ENCODE assay signal across 8 cellular contexts in the genomic region with DNA sequence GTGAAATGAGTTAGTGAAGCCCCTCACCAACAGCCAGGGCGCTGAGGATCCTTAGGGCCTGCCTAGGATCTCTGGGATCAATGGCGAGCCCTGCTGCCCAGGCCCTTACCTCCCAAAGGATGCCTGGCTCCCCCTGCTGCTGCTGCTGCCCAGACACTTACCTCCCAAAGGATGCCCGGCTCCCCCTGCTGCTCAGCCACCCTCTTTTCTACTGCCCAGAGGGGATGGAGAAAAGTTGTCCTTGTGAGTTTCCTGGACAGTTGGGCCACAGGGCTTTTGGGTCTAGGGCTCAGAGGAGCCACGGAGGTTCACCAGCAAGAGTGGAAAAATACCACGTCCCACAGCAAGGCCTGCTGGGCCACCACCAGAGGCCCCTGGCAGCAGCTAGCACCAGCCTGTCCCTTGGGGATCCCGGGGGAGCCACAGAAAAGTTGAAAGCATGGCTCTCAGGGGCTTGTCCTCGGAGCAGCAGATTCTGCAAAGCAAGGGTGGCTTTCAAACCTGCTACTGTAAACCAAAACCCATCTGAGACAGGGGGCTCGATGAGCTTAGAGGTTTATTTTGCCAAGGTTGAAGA. TPM values are rescaled to one million over a fixed set of nuclear protein-coding genes. Genes with fewer than 3 reads are reported as not detected.
DNase-seq lines count a peak whose midpoint lies in the region; ATAC-seq, FAIRE-seq and TF ChIP-seq lines count a peak whose summit lies in the region.

No MANE protein-coding gene starts in this region.

- no peak for TF ChIP-seq EP300 in GM12878 (IDR thresholded peaks at IDR 0.05; ENCODE audit: borderline replicate concordance in 1 of 2, control insufficient read depth in 1 of 2, low read depth in 2 of 2, low read length in 2 of 2)

- TF ChIP-seq POLR2A in GM12878 (IDR thresholded peaks at IDR 0.05; ENCODE audit: low read depth, low read length): no peak
- no peak for TF ChIP-seq POLR2A in GM12892 (IDR thresholded peaks at IDR 0.05; ENCODE audit: low read depth, low read length)

- H3K9me3 Mint-ChIP-seq in H9: no peaks in the 10 kb centered on the region

- no peak overlapping the region for H3K56ac ChIP-seq in H9 (ENCODE audit: insufficient read length, low read depth, low read length)

- H3K23ac ChIP-seq in H9 (ENCODE audit: insufficient read length, low read depth, low read length): no peak overlapping the region

- H2AK5ac ChIP-seq in H9 (ENCODE audit: insufficient read length, low read length): no peak overlapping the region

- H2BK12ac ChIP-seq in H9 (ENCODE audit: insufficient read length, low read depth, low read length): no peak overlapping the region

- no peak overlapping the region for H3K9ac ChIP-seq in H9 (ENCODE audit: extremely low read depth, insufficient read length, low read length)
- H3K9ac ChIP-seq in GM12878 (ENCODE audit: control insufficient read depth, insufficient read depth, low read length): no peak overlapping the region

- H3K4me3 ChIP-seq in GM12878: no peak overlapping the region

- RAD21 ChIA-PET in GM12878 (lab: Charles Lee; ENCODE audit: unreplicated experiment): interaction anchor here (0.5 to 2.5 kb wide), 5 partner anchors 30 to 258 kb away, joined by 3 to 11 read pairs (median 4); no protein-coding TSS in a partner anchor

- H3K27ac ChIP-seq in H9 (ENCODE audit: insufficient read length, low read depth, low read length) (no peak overlapping the region), GM12878 (ENCODE audit: control insufficient read depth, insufficient read depth) (no peak overlapping the region)

- no peak overlapping the region for H2BK120ac ChIP-seq in H9 (ENCODE audit: low read depth, low read length, poor library complexity, severe bottlenecking)

- H3K23me2 ChIP-seq in H9 (ENCODE audit: insufficient read length, low read depth, low read length, poor library complexity, severe bottlenecking): no peaks in the 10 kb centered on the region

- no peak overlapping the region for H4K91ac ChIP-seq in H9 (ENCODE audit: insufficient read length, low read depth, low read length)

- peaks cover 23 to 69% (median 42%) of the 10 kb centered on the region in 3 experiments; a peak in 6 of 7 replicates for H3K36me3 Mint-ChIP-seq in H9 (ENCODE audit: insufficient read depth in 1 of 3, low read depth in 3 of 3)

- no peak overlapping the region for H4K5ac ChIP-seq in H9 (ENCODE audit: insufficient read length, low read depth, low read length)

- peaks cover 4 to 9% of the 10 kb centered on the region in 2 experiments; a peak in 3 of 4 replicates for H3K36me3 ChIP-seq in GM12878 (ENCODE audit: control insufficient read depth in 2 of 2, insufficient read depth in 2 of 2, low read length in 1 of 2)

- no peak overlapping the region for H2BK5ac ChIP-seq in H9 (ENCODE audit: insufficient read length, low read length)

- peak; percentile 85 for ATAC-seq in GM12878

- CTCF ChIA-PET in GM12878 (lab: Yijun Ruan, JAX): interaction anchor here (0.7 to 3.1 kb wide), 23 partner anchors 12 to 565 kb away, joined by 3 to 17 read pairs (median 5); partner anchors contain the start of gene SLC6A6

- H3K4ac ChIP-seq in H9 (ENCODE audit: low read depth, low read length): no peak overlapping the region

- intact Hi-C loops in GM12878 (cut with micrococcal nuclease; ENCODE audit: unreplicated experiment): no loop called here

- peaks cover 3% of the 10 kb centered on the region; the same call in 1 of the 2 replicates for H3K4me1 ChIP-seq in H9 (ENCODE audit: insufficient read depth, low read length)
- no peaks in the 10 kb centered on the region for H3K4me1 ChIP-seq in GM12878 (ENCODE audit: control insufficient read depth, insufficient read depth, low read length)

- H3K14ac ChIP-seq in H9 (ENCODE audit: insufficient read depth, low read length): no peak overlapping the region

- H3K27ac Mint-ChIP-seq in H9: no peak overlapping the region; a peak in 2 of 7 replicates

- WGBS in H9 (ENCODE audit: extremely low coverage, insufficient read length, low lambda C conversion rate): no CpG with 5 or more reads among the region's 8 CpGs
- WGBS in GM12878 (ENCODE audit: insufficient coverage, insufficient replicate concordance, low lambda C conversion rate, missing lambda C conversion rate): 45% methylated on average over 8 of the region's 8 CpGs

- no peaks in the 10 kb centered on the region for H4K20me1 ChIP-seq in H9 (ENCODE audit: control insufficient read depth, insufficient read depth, insufficient read length)
- H4K20me1 ChIP-seq in GM12878 (ENCODE audit: control insufficient read depth, insufficient read depth): no peaks in the 10 kb centered on the region

- peak; percentile 23 for DNase-seq in DMS153 (lab: John Stamatoyannopoulos, UW)
- peak; percentile 70 for DNase-seq in H9
- peak; percentile 47 for DNase-seq in RPMI7951 (ENCODE audit: low read depth)
- no peak for DNase-seq in GM12878 (ENCODE audit: low read depth, low spot score)
- DNase-seq in iPS-NIHi7 (ENCODE audit: extremely low spot score): peak; percentile 81
- DNase-seq in stimulated activated CD8-positive, alpha-beta memory T cell treated with anti-CD3 and anti-CD28 coated beads, Interleukin-12 subunit alpha, Interleukin-12 subunit beta, amount 100 ng/mL, for 1 hour (ENCODE audit: low read depth): peak; percentile 29
- DNase-seq in GM12892 (ENCODE audit: insufficient read length): no peak
- no peak for DNase-seq in NCI-H2107 (lab: John Stamatoyannopoulos, UW)

- H3K27me3 ChIP-seq in H9 (ENCODE audit: insufficient read depth, low read length) (no peaks in the 10 kb centered on the region), GM12878 (replicated peaks in 1 of 2; ENCODE audit: control insufficient read depth in 2 of 2, insufficient read depth in 2 of 2, low read length in 1 of 2) (no peaks in the 10 kb centered on the region)

- SMC1A ChIA-PET in GM12878 (lab: Charles Lee; ENCODE audit: uncharacterized antibody, unreplicated experiment): interaction anchor here (0.6 to 2.6 kb wide), 16 partner anchors 28 to 292 kb away, joined by 3 to 18 read pairs (median 4); partner anchors contain the start of gene SLC6A6

- H4K8ac ChIP-seq in H9 (replicated peaks; ENCODE audit: insufficient read length, low read depth, low read length): no peak overlapping the region

- TF ChIP-seq CTCF in H9 (conservative IDR thresholded peaks at IDR 0.05) (peak; percentile 69), GM12878 (IDR thresholded peaks at IDR 0.05 in 2 of 3, conservative IDR thresholded peaks at IDR 0.05 in 1 of 3; ENCODE audit: control insufficient read depth in 2 of 3, extremely low read depth in 1 of 3, insufficient read depth in 1 of 3, low read depth in 3 of 3, low read length in 3 of 3) (peak; percentile 65 to 96 (median 70); a peak in 5 of 6 replicates)

- no peaks in the 10 kb centered on the region for H3K27me3 Mint-ChIP-seq in H9 (ENCODE audit: low read depth)

- H3K4me2 ChIP-seq in H9 (ENCODE audit: insufficient read depth, insufficient read length, low read length): no peak overlapping the region
- no peak overlapping the region for H3K4me2 ChIP-seq in GM12878 (ENCODE audit: control insufficient read depth, insufficient read depth)

- POLR2A ChIA-PET in GM12878 (lab: Charles Lee): interaction anchor here (0.8 kb wide), 1 partner anchor 28 kb away, joined by 4 read pairs; no protein-coding TSS in a partner anchor

- no TSS peak for BruUV-seq in GM12878 (replicated peaks; lab: Mats Ljungman, UMichigan)

- H2BK15ac ChIP-seq in H9 (ENCODE audit: low read depth, low read length): no peak overlapping the region

- H2AFZ ChIP-seq in H9 (ENCODE audit: low read length) (no peak overlapping the region), GM12878 (ENCODE audit: control insufficient read depth, low read depth, low read length) (no peak overlapping the region)

- FAIRE-seq in GM12878 (lab: Jason Lieb, UNC) (no peak), GM12892 (lab: Jason Lieb, UNC) (no peak)

- H2BK20ac ChIP-seq in H9 (ENCODE audit: low read depth, low read length, poor library complexity, severe bottlenecking): no peak overlapping the region

- no peak overlapping the region for H3K4me3 Mint-ChIP-seq in H9

- H3K79me1 ChIP-seq in H9 (ENCODE audit: insufficient read depth, low read depth, low read length, poor library complexity, severe bottlenecking): no peaks in the 10 kb centered on the region

- H3K9me3 ChIP-seq in H9 (ENCODE audit: control insufficient read depth, low read depth, low read length) (no peaks in the 10 kb centered on the region), GM12878 (replicated peaks; ENCODE audit: control insufficient read depth, insufficient read depth, low read length) (no peaks in the 10 kb centered on the region)

- in situ Hi-C loops in GM12878 (cut with MboI): loop anchor here (5.0 kb wide), 2 partner anchors 200 to 565 kb away; no protein-coding TSS in a partner anchor

- H3K18ac ChIP-seq in H9 (ENCODE audit: insufficient read length, low read depth, low read length): no peak overlapping the region

- peak; percentile 87 for TF ChIP-seq RAD21 in GM12878 (IDR thresholded peaks at IDR 0.05; ENCODE audit: insufficient read depth, low read depth, low read length)

- no peaks in the 10 kb centered on the region for H3K79me2 ChIP-seq in H9 (ENCODE audit: insufficient read depth, low read length)
- no peaks in the 10 kb centered on the region for H3K79me2 ChIP-seq in GM12878 (ENCODE audit: control insufficient read depth, insufficient read depth, low read length)

- H3T11ph ChIP-seq in H9 (ENCODE audit: low read length): no peak overlapping the region

- H3K4me1 Mint-ChIP-seq in H9: peaks cover 33 to 34% of the 10 kb centered on the region in 2 experiments

RNA-seq across cellular contexts. Expression of gene SLC6A6, which starts 59.4 kb away (rescaled TPM):
- total RNA-seq in H9 (2021): 70.8 and 72.6 TPM in 2 replicates
- 58.6 and 59.0 TPM in 2 replicates for total RNA-seq in RPMI7951 (2014; rRNA removed; shearing (Covaris generic))
- 112 and 120 TPM in 2 replicates for total RNA-seq in GM12878 (2013; cell fraction: nucleolus; rRNA removed)
- total RNA-seq in GM12878 (2014; rRNA removed): 28.2 and 28.3 TPM in 2 replicates
- 18.6 and 19.7 TPM in 2 replicates for total RNA-seq in GM12878 (2014; rRNA removed; fragmentation: Illumina TruSeq; extraction: Trizol)
- total RNA-seq in GM12878 (2021): 44.5 and 47.0 TPM in 2 replicates
- 7.1 TPM for polyA plus RNA-seq in GM12878 (2011; ENCODE audit: low read depth)
- polyA plus RNA-seq in GM12878 (2011; rRNA removed): 14.1 and 21.8 TPM in 2 replicates
- 22.1 and 22.3 TPM in 2 replicates for polyA plus RNA-seq in GM12878 (2011; cell fraction: cytosol; rRNA removed)
- 59.7 and 73.3 TPM in 2 replicates for polyA plus RNA-seq in GM12878 (2011; cell fraction: nucleus; rRNA removed)
- polyA plus RNA-seq in GM12878 (2012): 11.9 and 15.5 TPM in 2 replicates
- polyA plus RNA-seq in GM12878 (2014; fragmentation: Illumina TruSeq; extraction: Trizol): 25.7 and 28.5 TPM in 2 replicates
- polyA plus RNA-seq in GM12878 (2014; fragmentation: Nextera tagmentation; extraction: Ambion mirVana): 1 to 10 TPM; 5.6 to 6.2 TPM
- polyA plus RNA-seq in GM12878 (2014; rRNA removed): 26.4 and 26.5 TPM in 2 replicates
- 10 to 100 TPM; 10.0 to 13.4 TPM for polyA plus RNA-seq in GM12878 (2016; fragmentation: Nextera tagmentation; extraction: Ambion mirVana)
- 31.8 and 45.9 TPM in 2 replicates for polyA minus RNA-seq in GM12878 (2011; rRNA and poly(A)+ RNA removed)
- polyA minus RNA-seq in GM12878 (2011; cell fraction: cytosol; rRNA and poly(A)+ RNA removed): 9.0 and 9.6 TPM in 2 replicates
- 31.2 and 54.5 TPM in 2 replicates for polyA minus RNA-seq in GM12878 (2011; cell fraction: nucleus; rRNA and poly(A)+ RNA removed)
- polyA plus RNA-seq in GM12892 (2012; ENCODE audit: missing spikeins): 15.9 TPM

Comparison
In these comparisons a context has a peak if more than half of its experiments do, and no peak if none do; other contexts are left out.
1. DNase-seq: peak in DMS153 (single experiment), H9 (single experiment), RPMI7951 (single experiment), iPS-NIHi7 (single experiment) and stimulated activated CD8-positive, alpha-beta memory T cell treated with anti-CD3 and anti-CD28 coated beads, Interleukin-12 subunit alpha, Interleukin-12 subunit beta, amount 100 ng/mL, for 1 hour (single experiment); none in GM12878 (single experiment), GM12892 (single experiment) and NCI-H2107 (single experiment).